2 cellular contexts compared by ENCODE assay signal in the genomic region with DNA sequence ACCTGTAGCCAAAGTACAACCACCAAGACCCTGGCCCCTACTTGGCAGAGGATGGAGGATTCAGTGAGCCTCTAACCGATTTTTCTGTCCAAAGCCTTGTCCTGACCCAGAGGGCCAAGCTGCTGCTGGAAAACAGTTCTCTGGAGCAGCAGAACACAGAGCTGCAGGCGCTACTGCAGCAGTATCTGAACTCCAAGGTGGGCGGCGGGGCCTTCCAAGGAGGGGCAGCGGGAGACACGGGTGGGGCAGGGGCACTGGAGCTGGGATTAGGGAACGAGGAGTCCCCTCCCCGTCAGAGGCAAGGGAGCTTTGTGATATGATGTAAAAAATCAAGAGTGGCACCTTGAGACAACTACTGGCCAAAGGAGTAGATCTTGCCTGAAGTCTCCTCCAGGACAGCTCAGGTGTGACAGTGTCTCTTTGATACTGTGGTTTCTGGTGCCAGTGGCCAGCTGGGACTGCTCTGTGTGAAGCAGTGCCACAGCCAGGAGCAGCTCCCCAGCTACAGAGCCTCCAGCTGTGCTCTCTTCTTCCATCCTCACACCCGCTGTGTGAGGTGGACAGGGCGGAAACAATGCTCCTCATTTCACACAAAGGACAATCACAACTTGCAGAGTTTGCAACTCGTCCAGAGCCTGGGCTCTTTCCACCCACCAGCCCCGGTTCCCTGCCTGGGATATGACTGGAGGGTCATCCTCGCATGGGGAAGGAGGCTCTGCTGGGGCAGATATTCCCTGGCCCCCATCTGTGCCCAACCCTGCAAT.
TF ChIP-seq lines count a peak whose summit lies in the region.

No MANE protein-coding gene starts in this region.

TF ChIP-seq in H1, 55 proteins besides CTCF, POLR2A, EP300 and RAD21:
- TF ChIP-seq JUN (IDR thresholded peaks at IDR 0.05; ENCODE audit: low read depth, low read length): no peak
- TF ChIP-seq SP2 (IDR thresholded peaks at IDR 0.05; ENCODE audit: low read length): no peak
- no peak for TF ChIP-seq RXRA (IDR thresholded peaks at IDR 0.05; ENCODE audit: insufficient read depth, low read depth, low read length)
- TF ChIP-seq CHD1 (IDR thresholded peaks at IDR 0.05; ENCODE audit: low read depth, low read length): no peak
- TF ChIP-seq CTBP2 (IDR thresholded peaks at IDR 0.05; ENCODE audit: borderline replicate concordance, insufficient read depth, insufficient read length, low read length): no peak
- TF ChIP-seq SP4 (IDR thresholded peaks at IDR 0.05; ENCODE audit: low read length): no peak
- no peak for TF ChIP-seq POU5F1 (IDR thresholded peaks at IDR 0.05; ENCODE audit: low read depth, low read length)
- no peak for TF ChIP-seq SAP30 (IDR thresholded peaks at IDR 0.05; ENCODE audit: insufficient read depth, insufficient replicate concordance, low read length)
- no peak for TF ChIP-seq CREB1 (IDR thresholded peaks at IDR 0.05)
- no peak for TF ChIP-seq RBBP5 (IDR thresholded peaks at IDR 0.05; ENCODE audit: borderline replicate concordance, low read depth, low read length)
- TF ChIP-seq EZH2 (IDR thresholded peaks at IDR 0.05; ENCODE audit: low read depth, low read length, severe bottlenecking): no peak
- TF ChIP-seq SIN3A (conservative IDR thresholded peaks at IDR 0.05 in 1 of 2, IDR thresholded peaks at IDR 0.05 in 1 of 2; ENCODE audit: low read depth in 1 of 2, low read length in 2 of 2): no peak
- no peak for TF ChIP-seq JUND (IDR thresholded peaks at IDR 0.05; ENCODE audit: low read length)
- TF ChIP-seq CHD2 (IDR thresholded peaks at IDR 0.05; ENCODE audit: low read length): no peak
- TF ChIP-seq, protein P1, sequence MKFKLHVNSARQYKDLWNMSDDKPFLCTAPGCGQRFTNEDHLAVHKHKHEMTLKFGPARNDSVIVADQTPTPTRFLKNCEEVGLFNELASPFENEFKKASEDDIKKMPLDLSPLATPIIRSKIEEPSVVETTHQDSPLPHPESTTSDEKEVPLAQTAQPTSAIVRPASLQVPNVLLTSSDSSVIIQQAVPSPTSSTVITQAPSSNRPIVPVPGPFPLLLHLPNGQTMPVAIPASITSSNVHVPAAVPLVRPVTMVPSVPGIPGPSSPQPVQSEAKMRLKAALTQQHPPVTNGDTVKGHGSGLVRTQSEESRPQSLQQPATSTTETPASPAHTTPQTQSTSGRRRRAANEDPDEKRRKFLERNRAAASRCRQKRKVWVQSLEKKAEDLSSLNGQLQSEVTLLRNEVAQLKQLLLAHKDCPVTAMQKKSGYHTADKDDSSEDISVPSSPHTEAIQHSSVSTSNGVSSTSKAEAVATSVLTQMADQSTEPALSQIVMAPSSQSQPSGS (IDR thresholded peaks at IDR 0.05; ENCODE audit: low read length): no peak
- TF ChIP-seq GTF2F1 (IDR thresholded peaks at IDR 0.05; ENCODE audit: borderline replicate concordance, low read depth, low read length): no peak
- no peak for TF ChIP-seq RFX5 (IDR thresholded peaks at IDR 0.05; ENCODE audit: borderline replicate concordance, low read depth, low read length)
TF ChIP-seq in H1: peak in this region for 0.

TF ChIP-seq in HEK293T, 16 proteins besides CTCF, POLR2A, EP300 and RAD21:
- no peak for TF ChIP-seq CTBP1 (IDR thresholded peaks at IDR 0.05; ENCODE audit: borderline replicate concordance)
- no peak for TF ChIP-seq SUZ12 (IDR thresholded peaks at IDR 0.05)
- TF ChIP-seq ELF4 (IDR thresholded peaks at IDR 0.05): no peak
- no peak for TF ChIP-seq SP1 (IDR thresholded peaks at IDR 0.05)
- no peak for TF ChIP-seq TARDBP (IDR thresholded peaks at IDR 0.05)
- no peak for TF ChIP-seq FOXA1 (IDR thresholded peaks at IDR 0.05)
- no peak for TF ChIP-seq L3MBTL2 (conservative IDR thresholded peaks at IDR 0.05)
